In the genomic region with DNA sequence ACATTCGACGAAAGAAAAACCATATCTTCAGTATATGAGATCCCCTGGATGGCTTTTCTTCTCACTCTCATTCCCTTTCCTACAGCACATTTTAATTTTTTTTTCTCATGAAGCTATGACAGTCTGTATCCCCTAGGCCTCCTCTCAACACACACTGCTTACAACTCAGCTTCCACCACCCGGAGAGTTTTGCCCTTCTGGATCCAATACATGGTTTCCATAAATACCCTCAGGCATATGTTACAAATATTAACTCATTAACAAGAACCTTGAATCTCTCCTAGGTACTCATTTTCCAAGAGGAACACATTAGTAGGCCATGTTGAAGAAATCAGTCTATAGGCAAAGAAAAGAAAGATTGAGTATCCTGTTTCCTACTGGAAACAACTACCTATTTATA, we compare ENCODE assay signal across 22 cellular contexts. TPM values are rescaled to one million over a fixed set of nuclear protein-coding genes. Genes with fewer than 3 reads are reported as not detected.
DNase-seq lines count a peak whose midpoint lies in the region; ATAC-seq lines count a peak whose summit lies in the region.
"Had no signal": no experiment of that assay in that cellular context is flagged by ENCODE, and none has a peak within 500 bp of the region (broad histone marks: within the 10 kb centered on the region; RNA-seq: fewer than 3 reads in every experiment).

No MANE protein-coding gene starts in this region.

- intact Hi-C loops in left colon (cut with DNase I, micrococcal nuclease), result no loop called here

- DNase-seq in NCI-H2171 treated with DMSO at 0.1 percent for 48 hours (lab: John Stamatoyannopoulos, UW) (peak; percentile 17), NCI-H2171 (lab: John Stamatoyannopoulos, UW) (no peak), cerebellar cortex (ENCODE audit: low spot score) (peak; percentile 83), cerebellum (ENCODE audit: low spot score) (peak; percentile 59), pons (ENCODE audit: low spot score) (peak; percentile 29), dermis blood vessel endothelial cell (no peak), left colon (no peak)
- DNase-seq: 8988T; ACHN; BE2C; CD4-positive, alpha-beta memory T cell; CD4-positive, CD25-positive, alpha-beta regulatory T cell; CD8-positive, alpha-beta memory T cell; COR-L47; DMS153; DMS53; DMS79; DND-41; EL; GF-D8 had no signal

- no peak for ATAC-seq in left colon
- no peak for ATAC-seq in HG03280 (IDR thresholded peaks at IDR 0.05; ENCODE audit: unreplicated experiment)

RNA-seq across cellular contexts. Expression of a gene that starts 44.0 kb away (rescaled TPM):
- total RNA-seq in cerebellum (27.8 TPM), dermis blood vessel endothelial cell (under 0.01 TPM in 1 of 2 replicates, not detected in the other), left colon (not detected)
- total RNA-seq: A673; CD4-positive, alpha-beta memory T cell; CD4-positive, CD25-positive, alpha-beta regulatory T cell; CD8-positive, alpha-beta memory T cell had no signal

Comparison
In these comparisons a context has a peak if more than half of its experiments do, and no peak if none do; other contexts are left out.
1. DNase-seq: peak in NCI-H2171 treated with DMSO at 0.1 percent for 48 hours (single experiment), cerebellar cortex (single experiment), cerebellum (single experiment) and pons (single experiment); none in NCI-H2171 (single experiment), dermis blood vessel endothelial cell (single experiment) and left colon (0 of 2).
2. RNA of a gene that starts 44.0 kb away (total RNA-seq): 27.8 TPM in cerebellum (single experiment); not detected in left colon and under 0.01 TPM in dermis blood vessel endothelial cell; every median in the first group is over 10 times any median in the second.